ENCODE assay signal across 1 cellular context in the genomic region with DNA sequence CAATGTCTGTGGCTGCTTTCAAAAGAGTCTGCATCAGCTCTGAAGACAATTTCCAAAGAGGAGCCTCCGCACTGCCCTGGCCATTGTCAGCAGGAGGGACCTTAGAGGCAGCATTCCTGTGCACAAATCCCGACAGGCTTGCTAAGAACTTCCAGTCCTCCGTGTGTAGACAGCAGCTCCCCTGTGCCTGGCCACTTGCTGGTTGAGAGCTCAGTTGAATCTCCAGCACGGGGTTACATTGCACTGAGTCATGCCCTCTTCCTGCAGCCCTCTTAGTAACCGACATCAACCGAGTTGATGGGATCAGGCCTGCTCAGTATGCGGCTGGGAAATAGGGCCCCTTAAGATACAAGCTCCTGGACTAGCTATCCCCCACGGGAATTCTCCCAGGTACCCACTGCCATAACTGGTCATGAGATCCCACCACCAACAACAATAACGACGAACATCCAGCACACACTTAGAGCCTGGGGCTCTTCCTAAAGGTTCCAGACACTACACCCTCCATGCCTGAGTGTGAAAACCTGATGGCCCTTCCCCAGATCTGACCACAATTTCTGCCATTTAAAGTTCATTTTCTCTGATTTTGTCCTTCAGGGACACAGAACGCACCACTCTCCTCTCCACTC.
TF ChIP-seq lines count a peak whose summit lies in the region.

No MANE protein-coding gene starts in this region.

TF ChIP-seq in K562, 482 proteins besides CTCF, POLR2A, EP300 and RAD21:
- TF ChIP-seq ZNF696 (CRISPR knock-in tag; conservative IDR thresholded peaks at IDR 0.05) (no peak), NFE2 (IDR thresholded peaks at IDR 0.05; ENCODE audit: low read depth) (0 out of 2 replicates have a peak, but pooled peaks have one; percentile 29), PHF20 (IDR thresholded peaks at IDR 0.05; ENCODE audit: partially characterized antibody) (no peak)
